Comparison of ENCODE assay signal across 27 cellular contexts in genomic region chr4:3266076-3266475, GRCh38. TPM values are rescaled to one million over a fixed set of nuclear protein-coding genes. Genes with fewer than 3 reads are reported as not detected.
DNase-seq lines count a peak whose midpoint lies in the region; ATAC-seq and TF ChIP-seq lines count a peak whose summit lies in the region.
"Had no signal": no experiment of that assay in that cellular context is flagged by ENCODE, and none has a peak within 500 bp of the region (broad histone marks: within the 10 kb centered on the region; RNA-seq: fewer than 3 reads in every experiment).

No MANE protein-coding gene starts in this region.

- no peak overlapping the region for H3K4me2 ChIP-seq in osteoblast (ENCODE audit: insufficient read depth, low read length)
- H3K4me2 ChIP-seq: A549; BLaER1 treated with 17β-estradiol and CSF1 and Interleukin-3, amounts not matched to agents 10 nM and 100 nM; GM23338 had no signal

- peaks cover 0 to 6% (median 0%) of the 10 kb centered on the region in 5 experiments for H3K9me3 Mint-ChIP-seq in brain
- no peaks in the 10 kb centered on the region for H3K9me3 Mint-ChIP-seq in stimulated activated naive CD8-positive, alpha-beta T cell treated with anti-CD3 and anti-CD28 coated beads, Interleukin-15, amount 100 ng/mL, for 72 hours
- H3K9me3 Mint-ChIP-seq: GM23338, HFFc6 had no signal

- no peak overlapping the region for H3K4me3 ChIP-seq in left ventricle myocardium inferior
- no peak overlapping the region for H3K4me3 ChIP-seq in osteoblast (ENCODE audit: insufficient read depth, low read length)
- no peak overlapping the region for H3K4me3 ChIP-seq in stomach
- H3K4me3 ChIP-seq: A549; BLaER1 treated with 17β-estradiol and CSF1 and Interleukin-3, amounts not matched to agents 10 nM and 100 nM; GM23338; HAP-1 had no signal

- peaks cover 5% of the 10 kb centered on the region for H3K27me3 Mint-ChIP-seq in brain
- no peaks in the 10 kb centered on the region for H3K27me3 Mint-ChIP-seq in stimulated activated naive CD8-positive, alpha-beta T cell treated with anti-CD3 and anti-CD28 coated beads, Interleukin-15, amount 100 ng/mL, for 72 hours
- H3K27me3 Mint-ChIP-seq: CD4-positive, alpha-beta memory T cell had no signal

- H3K27ac ChIP-seq in left ventricle myocardium inferior (replicated peaks), result no peak overlapping the region
- no peak overlapping the region for H3K27ac ChIP-seq in osteoblast (ENCODE audit: low read depth, low read length)
- no peak overlapping the region for H3K27ac ChIP-seq in stomach
- H3K27ac ChIP-seq: A549; BLaER1 treated with 17β-estradiol and CSF1 and Interleukin-3, amounts not matched to agents 10 nM and 100 nM; RWPE1 had no signal

- ATAC-seq in stimulated activated naive CD8-positive, alpha-beta T cell treated with anti-CD3 and anti-CD28 coated beads, Interleukin-15, amount 100 ng/mL, for 72 hours, result no peak
- ATAC-seq: A549, GM23338 had no signal

- H3K36me3 Mint-ChIP-seq in brain, result no peaks in the 10 kb centered on the region
- H3K36me3 Mint-ChIP-seq: CD4-positive, alpha-beta memory T cell had no signal

- no peak for TF ChIP-seq EP300 in stomach (IDR thresholded peaks at IDR 0.05)

- no peak overlapping the region for H2AFZ ChIP-seq in osteoblast (ENCODE audit: low read length)
- H2AFZ ChIP-seq: GM23338 had no signal

- no peaks in the 10 kb centered on the region for H4K20me1 ChIP-seq in osteoblast (ENCODE audit: insufficient read depth, low read length)
- H4K20me1 ChIP-seq: BLaER1 treated with 17β-estradiol and CSF1 and Interleukin-3, amounts not matched to agents 10 nM and 100 nM had no signal

- no peaks in the 10 kb centered on the region for H3K79me2 ChIP-seq in osteoblast (ENCODE audit: insufficient read depth, low read length)

- 93 to 96% (median 94%) methylated on average over 17 of the region's 17 CpGs for WGBS in stomach, 5 donors

- no peaks in the 10 kb centered on the region for H3K27me3 ChIP-seq in left ventricle myocardium inferior (ENCODE audit: low read depth)
- peaks cover 16% of the 10 kb centered on the region for H3K27me3 ChIP-seq in osteoblast (ENCODE audit: insufficient read depth, low read length)
- H3K27me3 ChIP-seq in stomach, result no peaks in the 10 kb centered on the region
- H3K27me3 ChIP-seq: BLaER1 treated with 17β-estradiol and CSF1 and Interleukin-3, amounts not matched to agents 10 nM and 100 nM had no signal

- intact Hi-C loops in cardiac septum (cut with DNase I) (no loop called here), left ventricle myocardium inferior (cut with micrococcal nuclease) (no loop called here), stomach (cut with DNase I; ENCODE audit: low total_unique reads) (no loop called here)

- DNase-seq in cardiac septum (ENCODE audit: low spot score) (peak; percentile 57), left ventricle myocardium inferior (no peak), osteoblast (ENCODE audit: insufficient read length, low spot score, missing footprints) (peak; percentile 48), stomach (peak; percentile 23), C1 segment of cervical spinal cord (lab: John Stamatoyannopoulos, UW) (no peak), NCI-H1105 treated with DMSO at 0.1 percent for 48 hours (lab: John Stamatoyannopoulos, UW) (no peak)
- no peak for DNase-seq in stimulated activated naive CD8-positive, alpha-beta T cell treated with anti-CD3 and anti-CD28 coated beads, Interleukin-15, amount 100 ng/mL, for 72 hours
- DNase-seq: AML-193; CD4-positive, alpha-beta memory T cell; COR-L47; HFFc6; KG1; NCI-H1048; NCI-H1436; NCI-H187; NCI-H2081 treated with DMSO at 0.1 percent for 48 hours; NCI-H2171; NCI-H226; NCI-H510A; NCI-H69; SHP77 treated with DMSO at 0.1 percent for 48 hours had no signal

- peaks cover 20% of the 10 kb centered on the region for H3K4me1 Mint-ChIP-seq in brain
- no peaks in the 10 kb centered on the region for H3K4me1 Mint-ChIP-seq in stimulated activated naive CD8-positive, alpha-beta T cell treated with anti-CD3 and anti-CD28 coated beads, Interleukin-15, amount 100 ng/mL, for 72 hours
- H3K4me1 Mint-ChIP-seq: CD4-positive, alpha-beta memory T cell had no signal

- TF ChIP-seq CTCF in left ventricle myocardium inferior (IDR thresholded peaks at IDR 0.05; ENCODE audit: borderline replicate concordance) (no peak), brain (conservative IDR thresholded peaks at IDR 0.05) (no peak), osteoblast (IDR thresholded peaks at IDR 0.05; ENCODE audit: extremely low read depth, low read depth, low read length) (no peak), stomach (IDR thresholded peaks at IDR 0.05) (no peak)

- H3K36me3 ChIP-seq in left ventricle myocardium inferior (no peaks in the 10 kb centered on the region), osteoblast (ENCODE audit: insufficient read depth, low read length) (no peaks in the 10 kb centered on the region), stomach (no peaks in the 10 kb centered on the region)
- H3K36me3 ChIP-seq: BLaER1 treated with 17β-estradiol and CSF1 and Interleukin-3, amounts not matched to agents 10 nM and 100 nM; HAP-1 had no signal

- H3K4me1 ChIP-seq in left ventricle myocardium inferior (peaks cover 18% of the 10 kb centered on the region), osteoblast (ENCODE audit: insufficient read depth, low read length) (no peaks in the 10 kb centered on the region), stomach (peaks cover 0 to 8% (median 2%) of the 10 kb centered on the region in 4 donors)
- H3K4me1 ChIP-seq: A549, HAP-1 had no signal

- H3K9me3 ChIP-seq in left ventricle myocardium inferior (replicated peaks) (no peaks in the 10 kb centered on the region), osteoblast (ENCODE audit: low read depth, low read length) (no peaks in the 10 kb centered on the region), stomach (no peaks in the 10 kb centered on the region)
- H3K9me3 ChIP-seq: A549; BLaER1 treated with 17β-estradiol and CSF1 and Interleukin-3, amounts not matched to agents 10 nM and 100 nM; HAP-1 had no signal

- H3K4me3 Mint-ChIP-seq in brain, result no peak overlapping the region
- H3K4me3 Mint-ChIP-seq in stimulated activated naive CD8-positive, alpha-beta T cell treated with anti-CD3 and anti-CD28 coated beads, Interleukin-15, amount 100 ng/mL, for 72 hours, result no peak overlapping the region
- H3K4me3 Mint-ChIP-seq: CD4-positive, alpha-beta memory T cell; GM23338; HFFc6 had no signal

- peak overlapping the region in 3 of 5 experiments; percentile 55 to 72 (median 71) for H3K27ac Mint-ChIP-seq in brain
- no peak overlapping the region for H3K27ac Mint-ChIP-seq in stimulated activated naive CD8-positive, alpha-beta T cell treated with anti-CD3 and anti-CD28 coated beads, Interleukin-15, amount 100 ng/mL, for 72 hours
- H3K27ac Mint-ChIP-seq: CD4-positive, alpha-beta memory T cell; GM23338; HFFc6 had no signal

- no peak for TF ChIP-seq POLR2A in stomach (IDR thresholded peaks at IDR 0.05)

RNA-seq across cellular contexts. Expression of gene MSANTD1, which starts 17.1 kb away (rescaled TPM):
- total RNA-seq in cardiac septum (1.1 TPM), left ventricle myocardium inferior (0.44 TPM), osteoblast (0.59 and 0.72 TPM in 2 replicates), stomach (1 to 10 TPM in 4 of 5 donors, not detected in 1; 1.7 to 5.8 (median 4.1) TPM)
- polyA plus RNA-seq in brain (ENCODE audit: insufficient read depth, low read depth, low replicate concordance) (0.51 TPM), stomach (1 to 10 TPM in 1 of 3 donors, under 1 TPM in 1, not detected in 1; 0.31 to 1.1 TPM)

RNA-seq across cellular contexts. Expression of gene RGS12, which starts 26.7 kb away (rescaled TPM):
- 19.1 TPM for total RNA-seq in cardiac septum
- 13.4 TPM for total RNA-seq in left ventricle myocardium inferior
- polyA plus RNA-seq in brain (ENCODE audit: insufficient read depth, low read depth, low replicate concordance), result 59.4 TPM
- 19.2 and 61.2 TPM in 2 replicates for total RNA-seq in osteoblast
- 10 to 100 TPM in 2 of 5 donors, 1 to 10 TPM in 3; 3.5 to 51.8 (median 9.0) TPM for total RNA-seq in stomach
- 10 to 100 TPM; 18.9 to 35.2 (median 20.5) TPM for polyA plus RNA-seq in stomach

Comparison
In these comparisons a context has a peak if more than half of its experiments do, and no peak if none do; other contexts are left out.
1. DNase-seq: peak in cardiac septum (single experiment), osteoblast (single experiment) and stomach (single experiment); none in left ventricle myocardium inferior (single experiment), C1 segment of cervical spinal cord (0 of 14), stimulated activated naive CD8-positive, alpha-beta T cell treated with anti-CD3 and anti-CD28 coated beads, Interleukin-15, amount 100 ng/mL, for 72 hours (0 of 2) and NCI-H1105 treated with DMSO at 0.1 percent for 48 hours (single experiment).
2. H3K27ac Mint-ChIP-seq: peak in brain (3 of 5); none in stimulated activated naive CD8-positive, alpha-beta T cell treated with anti-CD3 and anti-CD28 coated beads, Interleukin-15, amount 100 ng/mL, for 72 hours (0 of 2).